17 cellular contexts compared by ENCODE assay signal in genomic region chr1:51344276-51344601, GRCh38. TPM values are rescaled to one million over a fixed set of nuclear protein-coding genes. Genes with fewer than 3 reads are reported as not detected.
A peak's percentile ranks its signal among the peaks of the same experiment; 100 is the strongest.
DNase-seq lines count a peak whose midpoint lies in the region; ATAC-seq, FAIRE-seq and TF ChIP-seq lines count a peak whose summit lies in the region.
"Had no signal": no experiment of that assay in that cellular context is flagged by ENCODE, and none has a peak within 500 bp of the region (broad histone marks: within the 10 kb centered on the region; RNA-seq: fewer than 3 reads in every experiment).

No MANE protein-coding gene starts in this region.

- no peak for FAIRE-seq in A549 (lab: Jason Lieb, UNC)

- H3K36me3 Mint-ChIP-seq in neural crest cell (ENCODE audit: low read depth), result no peaks in the 10 kb centered on the region
- no peaks in the 10 kb centered on the region for H3K36me3 Mint-ChIP-seq in immature natural killer cell
- H3K36me3 Mint-ChIP-seq: stimulated activated memory B cell treated with anti-CD40 and anti-IgM and Interleukin-4, amounts not matched to agents 10 μg/mL and 1 μg/mL and 100 μg/mL, for 72 hours had no signal

- H3K4me3 ChIP-seq in A549 (no peak overlapping the region; the same call in 2 of the 3 replicates), HUES48 (ENCODE audit: low read depth, low read length) (peak overlapping the region; percentile 66), esophagus (ENCODE audit: low read depth in 1 of 2, low read length in 2 of 2) (peak overlapping the region; percentile 53 to 54), body of pancreas (no peak overlapping the region)

- H3K9me3 Mint-ChIP-seq in neural crest cell (no peaks in the 10 kb centered on the region), immature natural killer cell (no peaks in the 10 kb centered on the region)
- H3K9me3 Mint-ChIP-seq: activated naive CD4-positive, alpha-beta T cell treated with anti-CD3 and anti-CD28 coated beads for 36 hours; CD8-positive, alpha-beta memory T cell; stimulated activated memory B cell treated with anti-CD40 and anti-IgM and Interleukin-4, amounts not matched to agents 10 μg/mL and 1 μg/mL and 100 μg/mL, for 72 hours had no signal

- TF ChIP-seq POLR2A in A549 (IDR thresholded peaks at IDR 0.05; ENCODE audit: low read length), result no peak
- no peak for TF ChIP-seq POLR2A in body of pancreas (IDR thresholded peaks at IDR 0.05)

- H3K27me3 Mint-ChIP-seq in neural crest cell (ENCODE audit: low read depth), result peaks cover 50% of the 10 kb centered on the region
- H3K27me3 Mint-ChIP-seq in immature natural killer cell (ENCODE audit: low read depth in 3 of 3), result peaks cover 10 to 22% (median 13%) of the 10 kb centered on the region in 3 donors

- TF ChIP-seq RAD21 in A549 (conservative IDR thresholded peaks at IDR 0.05 in 1 of 2, IDR thresholded peaks at IDR 0.05 in 1 of 2), result no peak

- H3K4me1 Mint-ChIP-seq in neural crest cell, result peaks cover 22% of the 10 kb centered on the region
- H3K4me1 Mint-ChIP-seq in immature natural killer cell, result peaks cover 0 to 2% of the 10 kb centered on the region in 2 donors

- peak overlapping the region; percentile 21 for H3K4me3 Mint-ChIP-seq in neural crest cell
- peak overlapping the region in 2 of 5 donors; percentile 11 to 41 for H3K4me3 Mint-ChIP-seq in immature natural killer cell
- H3K4me3 Mint-ChIP-seq: activated naive CD4-positive, alpha-beta T cell treated with anti-CD3 and anti-CD28 coated beads for 36 hours; stimulated activated memory B cell treated with anti-CD40 and anti-IgM and Interleukin-4, amounts not matched to agents 10 μg/mL and 1 μg/mL and 100 μg/mL, for 72 hours had no signal

- TF ChIP-seq CTCF in A549 (IDR thresholded peaks at IDR 0.05) (no peak), neural crest cell (conservative IDR thresholded peaks at IDR 0.05) (no peak), body of pancreas (IDR thresholded peaks at IDR 0.05) (no peak)

- H3K36me3 ChIP-seq in HUES48 (ENCODE audit: control insufficient read depth, insufficient read depth, low read length), result no peaks in the 10 kb centered on the region
- H3K36me3 ChIP-seq in esophagus (ENCODE audit: control insufficient read depth in 2 of 2, insufficient read depth in 2 of 2, low read length in 1 of 2), result no peaks in the 10 kb centered on the region
- H3K36me3 ChIP-seq in body of pancreas (replicated peaks in 1 of 2; ENCODE audit: insufficient read depth in 1 of 2, low read depth in 2 of 2), result no peaks in the 10 kb centered on the region

- TF ChIP-seq EP300 in A549 (IDR thresholded peaks at IDR 0.05), result no peak

- ATAC-seq in A549 (no peak), sciatic nerve (no peak), body of pancreas (no peak)

- H3K9me3 ChIP-seq in A549 (no peaks in the 10 kb centered on the region), HUES48 (ENCODE audit: control insufficient read depth, insufficient read depth, low read length) (no peaks in the 10 kb centered on the region), esophagus (ENCODE audit: control insufficient read depth in 2 of 2, insufficient read depth in 1 of 2, low read depth in 1 of 2, low read length in 1 of 2) (no peaks in the 10 kb centered on the region), body of pancreas (no peaks in the 10 kb centered on the region)

- peak overlapping the region; percentile 68; the same call in 2 of the 3 replicates for H3K4me2 ChIP-seq in A549

- 93% methylated on average over 7 of the region's 7 CpGs for WGBS in A549 (ENCODE audit: missing lambda C conversion rate)
- 62 to 66% methylated on average over 7 of the region's 7 CpGs for WGBS in esophagus, 2 donors
- 66 to 69% methylated on average over 6 to 7 of the region's 7 CpGs for WGBS in body of pancreas, 2 donors

- H3K27ac ChIP-seq in A549 (no peak overlapping the region), HUES48 (ENCODE audit: low read depth, low read length) (no peak overlapping the region), esophagus (ENCODE audit: low read depth in 2 of 2, low read length in 1 of 2) (peak overlapping the region in 1 of 2 donors; percentile 19), body of pancreas (no peak overlapping the region)

- no peak overlapping the region; the same call in 1 of the 2 replicates for H3K9ac ChIP-seq in HUES48 (ENCODE audit: low read depth, low read length)

- CTCF ChIA-PET in A549 (lab: Yijun Ruan, JAX), result no interaction called here

- no peaks in the 10 kb centered on the region for H3K4me1 ChIP-seq in A549
- H3K4me1 ChIP-seq in HUES48 (ENCODE audit: control insufficient read depth, insufficient read depth, low read length), result no peaks in the 10 kb centered on the region; the same call in 1 of the 2 replicates
- peaks cover 0 to 4% of the 10 kb centered on the region in 2 donors for H3K4me1 ChIP-seq in esophagus (ENCODE audit: control insufficient read depth in 2 of 2, insufficient read depth in 2 of 2, low read length in 1 of 2)
- peaks cover 9% of the 10 kb centered on the region for H3K4me1 ChIP-seq in body of pancreas

- H3K27ac Mint-ChIP-seq in neural crest cell (ENCODE audit: unreplicated experiment) (no peak overlapping the region), immature natural killer cell (no peak overlapping the region)
- H3K27ac Mint-ChIP-seq: activated naive CD4-positive, alpha-beta T cell treated with anti-CD3 and anti-CD28 coated beads for 36 hours; CD8-positive, alpha-beta memory T cell; stimulated activated memory B cell treated with anti-CD40 and anti-IgM and Interleukin-4, amounts not matched to agents 10 μg/mL and 1 μg/mL and 100 μg/mL, for 72 hours had no signal

- H3K27me3 ChIP-seq in HUES48 (ENCODE audit: control insufficient read depth, insufficient read depth, low read length) (peaks cover 16% of the 10 kb centered on the region), esophagus (ENCODE audit: control insufficient read depth in 1 of 2, insufficient read depth in 2 of 2, low read length in 2 of 2) (peaks cover 0 to 4% of the 10 kb centered on the region in 2 donors), body of pancreas (no peaks in the 10 kb centered on the region)

- no peak for DNase-seq in A549 (ENCODE audit: low read depth in 1 of 2, low spot score in 1 of 2)
- DNase-seq in neural crest cell (ENCODE audit: low read depth, low spot score), result no peak
- no peak for DNase-seq in activated CD4-positive, alpha-beta T cell treated with anti-CD3 and anti-CD28 coated beads for 48 hours
- no peak for DNase-seq in immature natural killer cell
- no peak for DNase-seq in sciatic nerve (ENCODE audit: low spot score)
- DNase-seq in body of pancreas, result no peak
- DNase-seq: activated naive CD4-positive, alpha-beta T cell treated with anti-CD3 and anti-CD28 coated beads for 36 hours; CD8-positive, alpha-beta memory T cell; EL; GOT3; KG1; NCI-H1105; NCI-H2171 had no signal

- POLR2A ChIA-PET in A549 (lab: Yijun Ruan, JAX), result no interaction called here

- intact Hi-C loops in sciatic nerve (cut with DNase I) (no loop called here), body of pancreas (cut with DNase I) (no loop called here)

TF ChIP-seq in A549, 52 proteins besides CTCF, POLR2A, EP300 and RAD21 (continues in another document):
- TF ChIP-seq RCOR1 (IDR thresholded peaks at IDR 0.05; ENCODE audit: low read depth, low read length), result no peak
- TF ChIP-seq RARB (CRISPR knock-in tag; IDR thresholded peaks at IDR 0.05), result no peak
- no peak for TF ChIP-seq POLR2AphosphoS2 (conservative IDR thresholded peaks at IDR 0.05; ENCODE audit: low read length)
- no peak for TF ChIP-seq CHD4 (IDR thresholded peaks at IDR 0.05; ENCODE audit: borderline replicate concordance)
- no peak for TF ChIP-seq NR3C1 (IDR thresholded peaks at IDR 0.05)
- no peak for TF ChIP-seq NPAS2 (CRISPR knock-in tag; IDR thresholded peaks at IDR 0.05; ENCODE audit: borderline replicate concordance)
- TF ChIP-seq RNF2 (IDR thresholded peaks at IDR 0.05; ENCODE audit: borderline replicate concordance, low read depth), result no peak
- no peak for TF ChIP-seq HOXA7 (CRISPR knock-in tag; IDR thresholded peaks at IDR 0.05)
- TF ChIP-seq NFE2L2 (conservative IDR thresholded peaks at IDR 0.05; ENCODE audit: low read length), result no peak
- TF ChIP-seq HMGXB4 (CRISPR knock-in tag; IDR thresholded peaks at IDR 0.05; ENCODE audit: borderline replicate concordance), result no peak
- no peak for TF ChIP-seq HDAC2 (IDR thresholded peaks at IDR 0.05)
- no peak for TF ChIP-seq ATOH8 (CRISPR knock-in tag; IDR thresholded peaks at IDR 0.05; ENCODE audit: low read depth)
- no peak for TF ChIP-seq EHF (CRISPR knock-in tag; IDR thresholded peaks at IDR 0.05)
- no peak for TF ChIP-seq HES2 (IDR thresholded peaks at IDR 0.05)

RNA-seq across cellular contexts. Expression of gene TTC39A, which starts 13.9 kb away (rescaled TPM):
- polyA plus RNA-seq in A549 (2011; rRNA removed) (6.2 TPM in 2 replicates), A549 (2017; fragmentation: RNase III; extraction: RNeasy Plus Mini Kit Qiagen cat#74134 plus additional on column Dnase treatment) (1.4 to 2.0 TPM (median 1.7 TPM) in 3 replicates), esophagus (10 to 100 TPM; 11.1 to 20.6 TPM), immature natural killer cell (not detected)
- polyA plus RNA-seq in A549 (2012; cell fraction: cytosol; rRNA removed), result 1.6 and 2.0 TPM in 2 replicates
- polyA plus RNA-seq in A549 (2012; cell fraction: nucleus; rRNA removed), result 1.4 and 1.7 TPM in 2 replicates
- 9.5 and 11.5 TPM in 2 replicates for polyA minus RNA-seq in A549 (2011; rRNA and poly(A)+ RNA removed)
- total RNA-seq in neural crest cell (1.6 and 1.7 TPM in 2 replicates), sciatic nerve (1.2 TPM), body of pancreas (10 to 100 TPM in 1 of 2 donors, 1 to 10 TPM in 1; 7.9 to 21.3 TPM)
- total RNA-seq: activated naive CD4-positive, alpha-beta T cell treated with anti-CD3 and anti-CD28 coated beads for 36 hours; T-helper 1 cell treated with Interleukin-12 subunit alpha and Interleukin-12 subunit beta and Interleukin-4 antibody, amounts not matched to agents 30 ng/mL and 1 ng/mL, for 36 hours had no signal
- polyA plus RNA-seq: CD8-positive, alpha-beta memory T cell had no signal

Comparison
In these comparisons a context has a peak if more than half of its experiments do, and no peak if none do; other contexts are left out.
1. H3K4me3 ChIP-seq: peak in HUES48 (single experiment) and esophagus (2 of 2); none in A549 (single experiment) and body of pancreas (0 of 2).